Comparison of ENCODE assay signal across 18 cellular contexts in the genomic region with DNA sequence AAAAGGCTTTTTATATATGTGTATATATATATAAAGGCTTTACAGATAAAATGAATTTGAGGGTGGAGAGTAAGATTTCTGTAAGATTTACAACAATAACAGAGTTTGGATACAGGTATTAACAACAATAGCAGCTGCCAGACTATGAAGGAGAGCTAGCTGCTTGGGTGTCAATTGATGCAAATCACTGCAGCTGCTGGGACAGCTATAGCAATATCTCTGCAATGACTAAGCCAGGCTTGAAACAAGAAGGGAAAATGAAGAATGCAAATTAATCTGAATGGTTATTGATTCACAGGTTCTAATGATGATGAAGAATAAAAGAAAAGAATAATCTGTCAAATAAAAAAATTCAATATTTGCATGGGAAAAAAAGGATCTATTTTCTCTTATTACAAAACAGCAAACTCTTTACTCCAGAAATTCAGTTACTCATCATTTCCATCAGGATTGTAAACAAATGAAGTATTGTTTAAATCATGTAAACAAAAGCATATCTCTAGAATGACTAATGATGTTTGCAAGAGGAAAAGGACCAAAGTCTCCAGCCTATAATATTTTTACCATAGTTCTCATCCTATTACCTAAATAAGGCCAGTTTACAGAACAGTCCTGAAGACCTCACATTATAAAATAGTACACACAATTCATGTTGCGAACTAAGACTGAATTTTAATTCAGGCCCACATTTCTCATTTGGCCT.
"Had no signal": no experiment of that assay in that cellular context is flagged by ENCODE, and none has a peak within 500 bp of the region (broad histone marks: within the 10 kb centered on the region; RNA-seq: fewer than 3 reads in every experiment).

No MANE protein-coding gene starts in this region.

- H3K27me3 ChIP-seq: cardiac muscle cell, spleen had no signal

- DNase-seq: activated B cell treated with CpG ODN at 0.5 μM for 24 hours; activated CD4-positive, alpha-beta memory T cell treated with anti-CD3 and anti-CD28 coated beads, Interleukin-2, amount 10 ng/mL, durations not matched to agents 7 days and 5 days; activated CD4-positive, alpha-beta T cell treated with anti-CD3 and anti-CD28 coated beads for 4 hours; activated CD8-positive, alpha-beta memory T cell treated with anti-CD3 and anti-CD28 coated beads, Interleukin-2, amount 10 ng/mL, durations not matched to agents 7 days and 5 days; activated naive CD4-positive, alpha-beta T cell; activated naive CD8-positive, alpha-beta T cell treated with anti-CD3 and anti-CD28 coated beads for 36 hours; amniotic stem cell; effector CD8-positive, alpha-beta T cell; foreskin fibroblast; midbrain; nucleus accumbens; spleen; stimulated activated CD4-positive, alpha-beta T cell treated with anti-CD3 and anti-CD28 coated beads, Interleukin-4, amount 100 ng/mL, for 4 hours had no signal

- H3K4me3 ChIP-seq: cardiac muscle cell, lung, spleen, thoracic aorta had no signal

- H3K27ac ChIP-seq: cardiac muscle cell, spleen, thoracic aorta had no signal

- H3K4me1 ChIP-seq: spleen had no signal

- ATAC-seq: activated CD8-positive, alpha-beta memory T cell treated with anti-CD3 and anti-CD28 coated beads, Interleukin-2, amount 10 ng/mL, durations not matched to agents 7 days and 5 days; activated T-helper 17 cell treated with anti-CD3 and anti-CD28 coated beads, Interleukin-2, amount 50 U/mL, for 72 hours; stimulated activated memory B cell treated with anti-CD40 and anti-IgM and Interleukin-4, amounts not matched to agents 10 μg/mL and 1 μg/mL and 100 μg/mL, for 72 hours had no signal

- H3K9me3 ChIP-seq: thoracic aorta had no signal

- H3K36me3 ChIP-seq: cardiac muscle cell, spleen, thoracic aorta had no signal
